ENCODE assay signal across 26 cellular contexts in genomic region chr3:127200086-127200691, GRCh38. TPM values are rescaled to one million over a fixed set of nuclear protein-coding genes. Genes with fewer than 3 reads are reported as not detected.
"Had no signal": no experiment of that assay in that cellular context is flagged by ENCODE, and none has a peak within 500 bp of the region (broad histone marks: within the 10 kb centered on the region; RNA-seq: fewer than 3 reads in every experiment).

No MANE protein-coding gene starts in this region.

- H2AFZ ChIP-seq: neural progenitor cell had no signal

- H3K36me3 ChIP-seq: gastrocnemius medialis, heart right ventricle, left ventricle myocardium inferior, lower lobe of right lung, neural progenitor cell, pancreas, prostate gland, suprapubic skin, thyroid gland had no signal

- H3K36me3 Mint-ChIP-seq: immature natural killer cell; memory B cell; mesothelial cell of epicardium; natural killer cell treated with Interleukin-12 subunit alpha and Interleukin-12 subunit beta and Interleukin-15 and Interleukin-18, amount 100 ng/mL, for 72 hours; neural progenitor cell; type B pancreatic cell had no signal

- H3K4me3 ChIP-seq: dorsolateral prefrontal cortex, gastrocnemius medialis, heart right ventricle, left ventricle myocardium inferior, lower lobe of right lung, neural progenitor cell, pancreas, prostate gland, suprapubic skin, thyroid gland had no signal

- H3K4me1 Mint-ChIP-seq: immature natural killer cell, memory B cell, mesothelial cell of epicardium, neural progenitor cell had no signal

- H3K9me3 Mint-ChIP-seq: type B pancreatic cell had no signal

- H3K9ac ChIP-seq: neural progenitor cell had no signal

- H3K4me1 ChIP-seq: gastrocnemius medialis, heart right ventricle, left ventricle myocardium inferior, lower lobe of right lung, neural progenitor cell, pancreas, prostate gland, suprapubic skin, thyroid gland had no signal

- H3K9me3 ChIP-seq: gastrocnemius medialis, lower lobe of right lung, pancreas, prostate gland, suprapubic skin, thyroid gland had no signal

- DNase-seq: cortex of kidney; dorsolateral prefrontal cortex; effector CD8-positive, alpha-beta T cell; gastrocnemius medialis; heart right ventricle; immature natural killer cell; kidney; left cardiac atrium; left ventricle myocardium inferior; lower lobe of right lung; nucleus accumbens; pancreas; small intestine; stimulated activated CD4-positive, alpha-beta T cell treated with anti-CD3 and anti-CD28 coated beads, Interleukin-12 subunit alpha, Interleukin-12 subunit beta, amount 100 ng/mL, for 4 hours; stimulated activated naive CD8-positive, alpha-beta T cell treated with anti-CD3 and anti-CD28 coated beads, Interleukin-15, Interleukin-2, amounts not matched to agents 100 U/mL and 50 U/mL, for 24 hours; thyroid gland had no signal

- H3K27ac ChIP-seq: dorsolateral prefrontal cortex, gastrocnemius medialis, heart right ventricle, left ventricle myocardium inferior, lower lobe of right lung, neural progenitor cell, pancreas, prostate gland, suprapubic skin, thyroid gland had no signal

- H3K4me2 ChIP-seq: neural progenitor cell had no signal

- H3K27ac Mint-ChIP-seq: immature natural killer cell; memory B cell; mesothelial cell of epicardium; natural killer cell treated with Interleukin-12 subunit alpha and Interleukin-12 subunit beta and Interleukin-15 and Interleukin-18, amount 100 ng/mL, for 72 hours; neural progenitor cell; type B pancreatic cell had no signal

- H3K4me3 Mint-ChIP-seq: immature natural killer cell; memory B cell; mesothelial cell of epicardium; natural killer cell treated with Interleukin-12 subunit alpha and Interleukin-12 subunit beta and Interleukin-15 and Interleukin-18, amount 100 ng/mL, for 72 hours; neural progenitor cell; type B pancreatic cell had no signal

- H3K27me3 ChIP-seq: neural progenitor cell, pancreas, thyroid gland had no signal

RNA-seq across cellular contexts. Expression of gene PRR23E, which starts 7.3 kb away (rescaled TPM):
- total RNA-seq: cerebellum; dorsolateral prefrontal cortex; esophagus mucosa; fibroblast of villous mesenchyme; gastrocnemius medialis; heart right ventricle; kidney; left cardiac atrium; left ventricle myocardium inferior; lower lobe of right lung; mesothelial cell of epicardium; natural killer cell treated with Interleukin-12 subunit alpha and Interleukin-12 subunit beta and Interleukin-15 and Interleukin-18, amount 100 ng/mL, for 72 hours; pancreas; prostate gland; suprapubic skin; thyroid gland had no signal
- polyA plus RNA-seq: heart right ventricle, immature natural killer cell, pancreas, small intestine had no signal
